Comparison of ENCODE assay signal across 1 cellular context in genomic region chr9:95801797-95802196, GRCh38.
TF ChIP-seq lines count a peak whose summit lies in the region.

No MANE protein-coding gene starts in this region.

TF ChIP-seq in GM23338, 12 proteins besides CTCF, POLR2A, EP300 and RAD21:
- no peak for TF ChIP-seq ZNF462 (CRISPR knock-in tag; IDR thresholded peaks at IDR 0.05)
- no peak for TF ChIP-seq JUNB (IDR thresholded peaks at IDR 0.05; ENCODE audit: unreplicated experiment)
